ENCODE assay signal across 11 cellular contexts in the genomic region with DNA sequence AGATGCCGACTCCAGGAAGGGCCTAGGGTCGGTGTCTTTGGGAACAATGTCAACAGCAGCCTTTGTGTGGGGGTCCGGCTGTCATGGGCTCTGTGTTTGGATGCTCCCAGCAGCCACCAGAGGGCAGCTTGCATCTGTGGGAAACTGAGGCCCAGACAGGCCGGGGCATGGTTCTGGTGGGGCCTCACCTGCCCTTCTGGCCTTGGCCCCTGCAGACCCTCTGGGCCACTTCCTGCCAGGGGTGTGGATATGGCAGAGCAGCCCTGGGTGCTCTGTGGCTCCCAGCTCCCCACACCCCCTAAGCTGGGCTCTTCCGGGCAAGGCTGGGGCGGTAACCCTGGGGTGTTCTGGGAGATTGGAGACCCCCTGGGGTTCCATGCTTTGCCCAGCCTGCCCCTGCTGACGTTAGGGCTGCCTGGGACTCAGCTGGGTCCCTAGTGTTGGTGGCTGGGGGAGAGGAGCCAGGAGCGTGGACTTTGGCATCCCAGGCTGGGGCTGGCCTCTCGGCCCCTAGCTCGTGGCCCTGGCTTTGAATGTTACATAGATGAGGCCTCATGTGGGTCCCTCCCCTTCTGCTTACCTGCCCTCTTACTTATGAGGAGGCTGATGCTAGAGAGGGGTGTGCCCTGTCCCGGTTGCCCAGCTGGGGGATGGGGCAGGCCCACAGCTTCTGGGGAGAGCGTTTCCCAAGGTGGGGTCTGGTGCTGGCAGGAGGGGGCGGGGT. TPM values are rescaled to one million over a fixed set of nuclear protein-coding genes. Genes with fewer than 3 reads are reported as not detected.
A peak's percentile ranks its signal among the peaks of the same experiment; 100 is the strongest.
DNase-seq lines count a peak whose midpoint lies in the region; ATAC-seq and TF ChIP-seq lines count a peak whose summit lies in the region.
"Had no signal": no experiment of that assay in that cellular context is flagged by ENCODE, and none has a peak within 500 bp of the region (broad histone marks: within the 10 kb centered on the region; RNA-seq: fewer than 3 reads in every experiment).

No MANE protein-coding gene starts in this region.

- H3K36me3 ChIP-seq in right atrium auricular region (no peaks in the 10 kb centered on the region), tibial nerve (no peaks in the 10 kb centered on the region)

- H3K27me3 ChIP-seq in right atrium auricular region (no peaks in the 10 kb centered on the region), foreskin keratinocyte (no peaks in the 10 kb centered on the region), tibial nerve (no peaks in the 10 kb centered on the region)

- H3K27ac ChIP-seq in right atrium auricular region (peak overlapping the region; percentile 84 to 91), foreskin keratinocyte (no peak overlapping the region), tibial nerve (peak overlapping the region; percentile 78 to 96 (median 88))

- no peak for ATAC-seq in Right ventricle myocardium inferior
- no peak for ATAC-seq in foreskin keratinocyte
- ATAC-seq in HG02852 (IDR thresholded peaks at IDR 0.05; ENCODE audit: unreplicated experiment) = no peak

- TF ChIP-seq EP300 in tibial nerve (IDR thresholded peaks at IDR 0.05) = no peak

- DNase-seq in right atrium auricular region (ENCODE audit: low spot score) = no peak
- DNase-seq in Right ventricle myocardium inferior (ENCODE audit: missing footprints) = no peak
- no peak for DNase-seq in NB4 (ENCODE audit: low read depth)
- no peak for DNase-seq in foreskin keratinocyte
- DNase-seq in tibial nerve (ENCODE audit: low spot score in 2 of 2) = no peak
- no peak for DNase-seq in cerebellar nuclear complex (lab: John Stamatoyannopoulos, UW)
- DNase-seq in germinal center (ENCODE audit: low spot score) = no peak
- DNase-seq: CD4-positive, alpha-beta T cell; NCI-H1694 treated with DMSO at 0.1 percent for 48 hours; T-helper 2 cell had no signal

- H3K9me3 ChIP-seq in right atrium auricular region = no peaks in the 10 kb centered on the region
- H3K9me3 ChIP-seq in tibial nerve = no peaks in the 10 kb centered on the region

- no peak for TF ChIP-seq POLR2A in NB4 (IDR thresholded peaks at IDR 0.05; ENCODE audit: extremely low read depth, insufficient read length)
- no peak for TF ChIP-seq POLR2A in tibial nerve (IDR thresholded peaks at IDR 0.05)

- TF ChIP-seq CTCF in right atrium auricular region (IDR thresholded peaks at IDR 0.05) = peak in 1 of 2 donors; percentile 24
- TF ChIP-seq CTCF in NB4 (IDR thresholded peaks at IDR 0.05; ENCODE audit: low read depth, low read length) = peak; percentile 13
- peak; percentile 16 for TF ChIP-seq CTCF in foreskin keratinocyte (conservative IDR thresholded peaks at IDR 0.05)
- no peak for TF ChIP-seq CTCF in tibial nerve (IDR thresholded peaks at IDR 0.05)

- H3K4me1 ChIP-seq in right atrium auricular region = peaks cover 0 to 78% of the 10 kb centered on the region in 2 donors
- peaks cover 13% of the 10 kb centered on the region for H3K4me1 ChIP-seq in foreskin keratinocyte
- peaks cover 6 to 95% (median 60%) of the 10 kb centered on the region in 4 donors for H3K4me1 ChIP-seq in tibial nerve

- H3K4me3 ChIP-seq in right atrium auricular region (no peak overlapping the region), NB4 (ENCODE audit: low read depth, low read length) (no peak overlapping the region), tibial nerve (no peak overlapping the region)

- intact Hi-C loops in Right ventricle myocardium inferior (cut with DNase I) = no loop called here

- WGBS in tibial nerve, 2 donors = 55 to 64% methylated on average over 9 to 13 of the region's 13 CpGs

RNA-seq across cellular contexts. Expression of a gene that starts 38.3 kb away (rescaled TPM):
- 10 to 100 TPM; 34.5 to 50.8 TPM for total RNA-seq in right atrium auricular region
- total RNA-seq in Right ventricle myocardium inferior = 91.1 TPM
- 24.1 and 25.2 TPM in 2 replicates for total RNA-seq in foreskin keratinocyte
- polyA plus RNA-seq in foreskin keratinocyte = 16.5 and 18.3 TPM in 2 replicates
- total RNA-seq in tibial nerve = 10 to 100 TPM; 53.5 to 61.5 (median 56.5) TPM

Comparison
In these comparisons a context has a peak if more than half of its experiments do, and no peak if none do; other contexts are left out.
1. CTCF ChIP-seq: peak in NB4 (single experiment) and foreskin keratinocyte (single experiment); none in tibial nerve (0 of 5).